ENCODE assay signal across 10 cellular contexts in genomic region chr1:162206749-162207635, GRCh38.
DNase-seq lines count a peak whose midpoint lies in the region; ATAC-seq and TF ChIP-seq lines count a peak whose summit lies in the region.
"Had no signal": no experiment of that assay in that cellular context is flagged by ENCODE, and none has a peak within 500 bp of the region (broad histone marks: within the 10 kb centered on the region; RNA-seq: fewer than 3 reads in every experiment).

No MANE protein-coding gene starts in this region.

- H3K4me3 ChIP-seq in ascending aorta (peak overlapping the region in 1 of 2 donors; percentile 32), lower lobe of right lung (no peak overlapping the region)
- H3K4me3 ChIP-seq: neural progenitor cell had no signal

- H3K4me3 Mint-ChIP-seq in activated CD4-positive, alpha-beta T cell treated with anti-CD3 and anti-CD28 coated beads for 36 hours = no peak overlapping the region
- H3K4me3 Mint-ChIP-seq in CD14-positive monocyte = no peak overlapping the region
- H3K4me3 Mint-ChIP-seq: activated CD8-positive, alpha-beta T cell treated with anti-CD3 and anti-CD28 coated beads, Interleukin-2, amount 10 ng/mL, durations not matched to agents 7 days and 5 days; neural progenitor cell had no signal

- H3K36me3 ChIP-seq in ascending aorta (no peaks in the 10 kb centered on the region), lower lobe of right lung (no peaks in the 10 kb centered on the region)
- H3K36me3 ChIP-seq: neural progenitor cell had no signal

- peaks cover 12% of the 10 kb centered on the region for H3K27me3 Mint-ChIP-seq in activated CD4-positive, alpha-beta T cell treated with anti-CD3 and anti-CD28 coated beads for 36 hours
- peaks cover 2 to 13% (median 2%) of the 10 kb centered on the region in 3 donors for H3K27me3 Mint-ChIP-seq in CD14-positive monocyte (ENCODE audit: low read depth in 3 of 3)

- H3K9me3 ChIP-seq in ascending aorta (no peaks in the 10 kb centered on the region), lower lobe of right lung (no peaks in the 10 kb centered on the region)

- H3K36me3 Mint-ChIP-seq in activated CD4-positive, alpha-beta T cell treated with anti-CD3 and anti-CD28 coated beads for 36 hours (ENCODE audit: low read depth) = no peaks in the 10 kb centered on the region
- H3K36me3 Mint-ChIP-seq in activated naive CD4-positive, alpha-beta T cell treated with anti-CD3 and anti-CD28 coated beads, Interleukin-2, amount 50 U/mL, for 72 hours = no peaks in the 10 kb centered on the region
- H3K36me3 Mint-ChIP-seq in CD14-positive monocyte = no peaks in the 10 kb centered on the region

- TF ChIP-seq CTCF in ascending aorta (IDR thresholded peaks at IDR 0.05) = peak in 1 of 3 experiments; percentile 13
- TF ChIP-seq CTCF in lower lobe of right lung (IDR thresholded peaks at IDR 0.05) = no peak
- no peak for TF ChIP-seq CTCF in CD14-positive monocyte (IDR thresholded peaks at IDR 0.05)

- no peaks in the 10 kb centered on the region for H3K4me1 Mint-ChIP-seq in activated CD4-positive, alpha-beta T cell treated with anti-CD3 and anti-CD28 coated beads for 36 hours
- peaks cover 6% of the 10 kb centered on the region for H3K4me1 Mint-ChIP-seq in CD14-positive monocyte

- peak overlapping the region; percentile 37 to 58 for H3K27ac ChIP-seq in ascending aorta
- no peak overlapping the region for H3K27ac ChIP-seq in lower lobe of right lung
- H3K27ac ChIP-seq: neural progenitor cell had no signal

- H3K27me3 ChIP-seq in ascending aorta (no peaks in the 10 kb centered on the region), lower lobe of right lung (ENCODE audit: low read depth) (no peaks in the 10 kb centered on the region)
- H3K27me3 ChIP-seq: neural progenitor cell had no signal

- intact Hi-C loops in ascending aorta (cut with DNase I) (no loop called here), lower lobe of right lung (cut with DNase I) (no loop called here), CD14-positive monocyte (cut with micrococcal nuclease) (no loop called here)
- intact Hi-C loops in activated CD4-positive, alpha-beta T cell treated with anti-CD3 and anti-CD28 coated beads for 36 hours (cut with DNase I, micrococcal nuclease) = no loop called here

- DNase-seq in DMS153 (lab: John Stamatoyannopoulos, UW) (peak; percentile 100), NCI-H2029 treated with DMSO at 0.1 percent for 48 hours (lab: John Stamatoyannopoulos, UW) (peak; percentile 91), ascending aorta (ENCODE audit: low spot score in 2 of 2) (peak in 1 of 2 donors; percentile 63), lower lobe of right lung (peak; percentile 71), iPS-NIHi7 (ENCODE audit: extremely low spot score) (no peak), CD14-positive monocyte (ENCODE audit: low spot score) (no peak)
- no peak for DNase-seq in activated CD4-positive, alpha-beta T cell treated with anti-CD3 and anti-CD28 coated beads for 36 hours
- DNase-seq in activated naive CD4-positive, alpha-beta T cell treated with anti-CD3 and anti-CD28 coated beads, Interleukin-2, amount 50 U/mL, for 72 hours (ENCODE audit: low spot score in 2 of 2) = no peak
- DNase-seq: activated CD8-positive, alpha-beta T cell treated with anti-CD3 and anti-CD28 coated beads, Interleukin-2, amount 10 ng/mL, durations not matched to agents 7 days and 5 days had no signal

- peak; percentile 95 to 97 for ATAC-seq in lower lobe of right lung
- ATAC-seq in activated CD4-positive, alpha-beta T cell treated with anti-CD3 and anti-CD28 coated beads for 36 hours = no peak
- ATAC-seq in activated naive CD4-positive, alpha-beta T cell treated with anti-CD3 and anti-CD28 coated beads, Interleukin-2, amount 50 U/mL, for 72 hours = no peak
- ATAC-seq: activated CD8-positive, alpha-beta T cell treated with anti-CD3 and anti-CD28 coated beads, Interleukin-2, amount 10 ng/mL, durations not matched to agents 7 days and 5 days had no signal

- H3K9me3 Mint-ChIP-seq in activated CD4-positive, alpha-beta T cell treated with anti-CD3 and anti-CD28 coated beads for 36 hours (ENCODE audit: low read depth) = no peaks in the 10 kb centered on the region
- no peaks in the 10 kb centered on the region for H3K9me3 Mint-ChIP-seq in activated naive CD4-positive, alpha-beta T cell treated with anti-CD3 and anti-CD28 coated beads, Interleukin-2, amount 50 U/mL, for 72 hours
- H3K9me3 Mint-ChIP-seq in CD14-positive monocyte = peaks cover 0 to 2% (median 0%) of the 10 kb centered on the region in 7 donors

- H3K27ac Mint-ChIP-seq in activated CD4-positive, alpha-beta T cell treated with anti-CD3 and anti-CD28 coated beads for 36 hours = no peak overlapping the region
- H3K27ac Mint-ChIP-seq in activated naive CD4-positive, alpha-beta T cell treated with anti-CD3 and anti-CD28 coated beads, Interleukin-2, amount 50 U/mL, for 72 hours = no peak overlapping the region
- H3K27ac Mint-ChIP-seq in CD14-positive monocyte = no peak overlapping the region
- H3K27ac Mint-ChIP-seq: activated CD8-positive, alpha-beta T cell treated with anti-CD3 and anti-CD28 coated beads, Interleukin-2, amount 10 ng/mL, durations not matched to agents 7 days and 5 days; neural progenitor cell had no signal

- CTCF ChIA-PET in activated CD4-positive, alpha-beta T cell treated with anti-CD3 and anti-CD28 coated beads for 36 hours (lab: Charles Lee) = no interaction called here

- POLR2A ChIA-PET in activated CD4-positive, alpha-beta T cell treated with anti-CD3 and anti-CD28 coated beads for 36 hours (lab: Charles Lee) = no interaction called here

- H3K4me1 ChIP-seq in ascending aorta (peaks cover 0 to 24% of the 10 kb centered on the region in 2 donors), lower lobe of right lung (peaks cover 11% of the 10 kb centered on the region)

Comparison
In these comparisons a context has a peak if more than half of its experiments do, and no peak if none do; other contexts are left out.
1. DNase-seq: peak in DMS153 (single experiment), NCI-H2029 treated with DMSO at 0.1 percent for 48 hours (single experiment) and lower lobe of right lung (single experiment); none in activated CD4-positive, alpha-beta T cell treated with anti-CD3 and anti-CD28 coated beads for 36 hours (single experiment), activated naive CD4-positive, alpha-beta T cell treated with anti-CD3 and anti-CD28 coated beads, Interleukin-2, amount 50 U/mL, for 72 hours (0 of 2), iPS-NIHi7 (single experiment) and CD14-positive monocyte (single experiment).
2. ATAC-seq: peak in lower lobe of right lung (2 of 2); none in activated CD4-positive, alpha-beta T cell treated with anti-CD3 and anti-CD28 coated beads for 36 hours (single experiment) and activated naive CD4-positive, alpha-beta T cell treated with anti-CD3 and anti-CD28 coated beads, Interleukin-2, amount 50 U/mL, for 72 hours (0 of 2).